In the genomic region with DNA sequence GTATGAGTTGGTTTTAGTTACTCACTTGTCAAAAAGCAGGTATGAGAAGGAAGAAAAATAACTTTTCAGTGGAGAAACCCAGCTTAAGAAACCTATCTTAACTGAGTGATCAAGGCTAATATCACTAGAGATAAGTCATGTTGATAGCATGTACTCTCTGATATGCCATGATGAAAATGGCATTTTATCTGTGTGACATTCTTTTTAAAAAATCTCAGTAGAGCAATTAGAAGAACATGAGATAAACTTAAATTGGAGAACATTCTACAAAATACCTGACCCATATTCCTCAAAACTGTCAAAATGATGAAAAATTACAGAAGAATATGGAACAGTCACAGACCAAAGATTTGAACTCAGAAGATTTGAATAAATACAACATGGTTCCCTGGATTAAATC, we compare ENCODE assay signal across 23 cellular contexts.
"Had no signal": no experiment of that assay in that cellular context is flagged by ENCODE, and none has a peak within 500 bp of the region (broad histone marks: within the 10 kb centered on the region; RNA-seq: fewer than 3 reads in every experiment).

No MANE protein-coding gene starts in this region.

- H3K4me3 ChIP-seq: colonic mucosa, coronary artery, dorsolateral prefrontal cortex, esophagus muscularis mucosa, esophagus squamous epithelium, gastrocnemius medialis, gastroesophageal sphincter, heart left ventricle, heart right ventricle had no signal

- DNase-seq: colonic mucosa; cortex of kidney; dermis blood vessel endothelial cell; dorsolateral prefrontal cortex; effector CD4-positive, alpha-beta T cell; effector CD8-positive, alpha-beta T cell; effector memory CD4-positive, alpha-beta T cell; effector memory CD8-positive, alpha-beta T cell; endodermal cell; erythroblast; esophagus squamous epithelium; foreskin fibroblast; foreskin keratinocyte; foreskin melanocyte; gastrocnemius medialis; glutamatergic neuron; head of caudate nucleus; heart left ventricle; heart right ventricle had no signal

- H3K4me1 ChIP-seq: colonic mucosa, esophagus muscularis mucosa, esophagus squamous epithelium, foreskin keratinocyte, gastrocnemius medialis, gastroesophageal sphincter, heart left ventricle, heart right ventricle had no signal

- H3K27ac ChIP-seq: colonic mucosa, coronary artery, dorsolateral prefrontal cortex, epithelial cell of prostate, esophagus muscularis mucosa, esophagus squamous epithelium, foreskin keratinocyte, gastrocnemius medialis, gastroesophageal sphincter, heart left ventricle, heart right ventricle had no signal

- H3K27me3 ChIP-seq: colonic mucosa, dorsolateral prefrontal cortex, esophagus muscularis mucosa, esophagus squamous epithelium, foreskin keratinocyte, gastrocnemius medialis, gastroesophageal sphincter, heart left ventricle, heart right ventricle had no signal

- H3K36me3 ChIP-seq: colonic mucosa, esophagus muscularis mucosa, esophagus squamous epithelium, gastrocnemius medialis, gastroesophageal sphincter, heart left ventricle, heart right ventricle had no signal
